In the genomic region with DNA sequence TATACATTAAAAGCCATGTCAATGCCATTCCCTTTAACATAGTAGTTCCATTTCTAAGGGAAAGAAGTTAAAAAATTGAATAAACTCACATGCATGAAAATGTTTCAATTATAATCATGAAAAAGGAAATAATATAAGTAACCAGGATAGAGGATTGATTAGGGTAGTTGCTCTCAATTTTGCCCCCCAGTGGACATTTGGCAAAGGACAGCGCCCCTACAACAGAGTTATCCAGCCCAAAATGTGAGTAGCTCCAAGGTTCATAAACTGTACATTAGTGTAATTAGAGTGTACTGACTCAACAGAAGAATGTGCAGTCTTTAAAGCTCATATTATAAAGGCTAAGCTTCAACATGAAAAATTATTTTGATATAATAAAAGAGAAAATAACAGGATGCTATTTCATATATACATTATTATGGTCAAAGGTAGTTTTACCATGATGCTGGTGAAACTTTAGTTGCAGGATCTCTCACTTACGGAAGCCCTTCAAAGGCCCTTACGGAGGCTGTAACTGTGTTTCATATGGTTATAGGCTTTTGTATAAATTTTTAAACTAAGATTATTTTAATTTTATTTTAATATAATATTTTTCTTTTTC, we compare ENCODE assay signal across 8 cellular contexts.
DNase-seq lines count a peak whose midpoint lies in the region; ATAC-seq, FAIRE-seq and TF ChIP-seq lines count a peak whose summit lies in the region.

No MANE protein-coding gene starts in this region.

- H3K9me3 ChIP-seq in A673 (ENCODE audit: low read depth, low read length, poor library complexity, severe bottlenecking) (no peaks in the 10 kb centered on the region), endothelial cell of umbilical vein (replicated peaks; ENCODE audit: control insufficient read depth, insufficient read depth, low read length) (no peaks in the 10 kb centered on the region), colonic mucosa (no peaks in the 10 kb centered on the region), prostate gland (no peaks in the 10 kb centered on the region)

- H3K79me2 ChIP-seq in endothelial cell of umbilical vein (ENCODE audit: control insufficient read depth, insufficient read depth, low read length) = no peaks in the 10 kb centered on the region

- TF ChIP-seq POLR2A in endothelial cell of umbilical vein (IDR thresholded peaks at IDR 0.05; ENCODE audit: low read depth, low read length) (no peak), prostate gland (IDR thresholded peaks at IDR 0.05) (no peak)

- no peak overlapping the region for H2AFZ ChIP-seq in endothelial cell of umbilical vein (ENCODE audit: low read depth, low read length)

- no TSS peak for BruUV-seq in A673 (replicated peaks; lab: Mats Ljungman, UMichigan)
- BruUV-seq in endothelial cell of umbilical vein (replicated peaks; lab: Mats Ljungman, UMichigan) = no TSS peak

- H3K4me1 ChIP-seq in A673 (ENCODE audit: insufficient read depth, low read length, poor library complexity, severe bottlenecking) (no peaks in the 10 kb centered on the region), endothelial cell of umbilical vein (ENCODE audit: control insufficient read depth, extremely low read depth, insufficient read depth, low read length) (peaks cover 9% of the 10 kb centered on the region), colonic mucosa (no peaks in the 10 kb centered on the region), prostate gland (replicated peaks) (no peaks in the 10 kb centered on the region)

- no peak overlapping the region for H3K9ac ChIP-seq in endothelial cell of umbilical vein (replicated peaks; ENCODE audit: extremely low read depth, insufficient read depth, low read length)
- no peak overlapping the region for H3K9ac ChIP-seq in colonic mucosa (ENCODE audit: low read depth in 2 of 2, low read length in 2 of 2)

- no peaks in the 10 kb centered on the region for H3K9me1 ChIP-seq in endothelial cell of umbilical vein (replicated peaks; ENCODE audit: control insufficient read depth, extremely low read depth, insufficient read depth, low read length)

- intact Hi-C loops in A673 (cut with micrococcal nuclease; ENCODE audit: unreplicated experiment) (no loop called here), endothelial cell of umbilical vein (cut with micrococcal nuclease) (loop anchor here (1.0 to 2.0 kb wide), 3 partner anchors 186 to 493 kb away; partner anchors contain the start of gene PLCB1), colonic mucosa (cut with DNase I) (no loop called here), prostate gland (cut with DNase I) (no loop called here)

- TF ChIP-seq CTCF in A673 (conservative IDR thresholded peaks at IDR 0.05; ENCODE audit: low read depth, low read length) (peak; percentile 59), GM06990 (IDR thresholded peaks at IDR 0.05; ENCODE audit: insufficient read depth, low read length, poor library complexity, severe bottlenecking) (peak; percentile 59), endothelial cell of umbilical vein (IDR thresholded peaks at IDR 0.05; ENCODE audit: extremely low read depth in 1 of 2, insufficient read depth in 1 of 2, low read depth in 1 of 2, low read length in 2 of 2) (peak; percentile 49 to 60), colonic mucosa (IDR thresholded peaks at IDR 0.05) (no peak), prostate gland (IDR thresholded peaks at IDR 0.05) (no peak)

- DNase-seq in A673 (ENCODE audit: low spot score) (peak; percentile 19), GM06990 (ENCODE audit: extremely low read depth, insufficient read length) (no peak), NCI-H345 treated with DMSO at 0.1 percent for 48 hours (lab: John Stamatoyannopoulos, UW; ENCODE audit: unreplicated experiment) (peak; percentile 21), endothelial cell of umbilical vein (ENCODE audit: low read depth, low spot score) (peak; percentile 29), colonic mucosa (no peak), prostate gland (ENCODE audit: low spot score) (no peak)
- no peak for DNase-seq in stimulated activated CD4-positive, alpha-beta T cell treated with anti-CD3 and anti-CD28 coated beads, Interleukin-4, amount 100 ng/mL, for 1 hour

- no peaks in the 10 kb centered on the region for H3K36me3 ChIP-seq in A673 (ENCODE audit: insufficient read depth, low read length, poor library complexity, severe bottlenecking)
- H3K36me3 ChIP-seq in GM06990 (ENCODE audit: control insufficient read depth, insufficient read depth, low read length) = no peaks in the 10 kb centered on the region
- no peaks in the 10 kb centered on the region for H3K36me3 ChIP-seq in endothelial cell of umbilical vein (ENCODE audit: control insufficient read depth in 2 of 2, extremely low read depth in 1 of 2, insufficient read depth in 2 of 2, low read length in 2 of 2)
- H3K36me3 ChIP-seq in colonic mucosa = no peaks in the 10 kb centered on the region
- H3K36me3 ChIP-seq in prostate gland = no peaks in the 10 kb centered on the region

- no peak overlapping the region for H3K4me3 ChIP-seq in A673 (ENCODE audit: low read depth, low read length, poor library complexity, severe bottlenecking)
- H3K4me3 ChIP-seq in GM06990 (replicated peaks; ENCODE audit: low read depth, low read length) = no peak overlapping the region
- H3K4me3 ChIP-seq in endothelial cell of umbilical vein (replicated peaks in 1 of 3; ENCODE audit: insufficient read depth in 1 of 3, low read depth in 1 of 3, low read length in 3 of 3) = no peak overlapping the region
- H3K4me3 ChIP-seq in colonic mucosa = no peak overlapping the region
- H3K4me3 ChIP-seq in prostate gland = no peak overlapping the region

- peak; percentile 52 for FAIRE-seq in endothelial cell of umbilical vein (lab: Jason Lieb, UNC)

- H3K27ac ChIP-seq in A673 (ENCODE audit: low read depth, low read length, poor library complexity, severe bottlenecking) (no peak overlapping the region), endothelial cell of umbilical vein (ENCODE audit: insufficient read depth, low read depth, low read length) (no peak overlapping the region), colonic mucosa (no peak overlapping the region), prostate gland (no peak overlapping the region)

- peaks cover 3% of the 10 kb centered on the region for H3K27me3 ChIP-seq in A673 (replicated peaks; ENCODE audit: insufficient read depth, low read depth, low read length, poor library complexity)
- H3K27me3 ChIP-seq in GM06990 (replicated peaks; ENCODE audit: control insufficient read depth, insufficient read depth, low read length) = no peaks in the 10 kb centered on the region
- H3K27me3 ChIP-seq in endothelial cell of umbilical vein (ENCODE audit: control insufficient read depth in 2 of 2, insufficient read depth in 2 of 2, low read length in 2 of 2) = no peaks in the 10 kb centered on the region
- no peaks in the 10 kb centered on the region for H3K27me3 ChIP-seq in colonic mucosa
- H3K27me3 ChIP-seq in prostate gland (replicated peaks; ENCODE audit: insufficient read depth) = no peaks in the 10 kb centered on the region

- H3K4me2 ChIP-seq in endothelial cell of umbilical vein (ENCODE audit: insufficient read depth, low read length) = no peak overlapping the region

- WGBS in prostate gland = 91% methylated on average over 3 of the region's 3 CpGs

- no peak for ATAC-seq in HG02938 (IDR thresholded peaks at IDR 0.05; ENCODE audit: unreplicated experiment)

- CTCF ChIA-PET in A673 (lab: Charles Lee) (interaction anchor here (0.6 to 1.4 kb wide), 3 partner anchors 9 to 404 kb away, joined by 3 read pairs; partner anchors contain the start of gene PLCB1), endothelial cell of umbilical vein (lab: Charles Lee) (interaction anchor here (0.6 to 5.2 kb wide), 14 partner anchors 10 to 599 kb away, joined by 3 to 46 read pairs (median 5); partner anchors contain the start of gene PLCB1)

- POLR2A ChIA-PET in A673 (lab: Charles Lee; ENCODE audit: low non-redundant PET) = no interaction called here
- POLR2A ChIA-PET in endothelial cell of umbilical vein (lab: Charles Lee) = no interaction called here

- dilution Hi-C loops in endothelial cell of umbilical vein (cut with MboI; ENCODE audit: extremely low pct_ligation_motif_present, low sequenced_read_pairs) = no loop called here

- no peaks in the 10 kb centered on the region for H4K20me1 ChIP-seq in endothelial cell of umbilical vein (replicated peaks; ENCODE audit: control insufficient read depth, extremely low read depth, insufficient read depth, low read length)

TF ChIP-seq in endothelial cell of umbilical vein, 7 proteins besides CTCF, POLR2A, EP300 and RAD21:
- TF ChIP-seq EZH2 (IDR thresholded peaks at IDR 0.05; ENCODE audit: borderline replicate concordance, low read depth, low read length, severe bottlenecking) (no peak), POLR2AphosphoS5 (IDR thresholded peaks at IDR 0.05; ENCODE audit: insufficient read depth, low read depth, low read length) (no peak), MAX (IDR thresholded peaks at IDR 0.05; ENCODE audit: insufficient read depth, insufficient read length) (no peak)

Comparison
In these comparisons a context has a peak if more than half of its experiments do, and no peak if none do; other contexts are left out.
1. DNase-seq: peak in A673 (single experiment), NCI-H345 treated with DMSO at 0.1 percent for 48 hours (single experiment) and endothelial cell of umbilical vein (single experiment); none in GM06990 (single experiment), colonic mucosa (single experiment), stimulated activated CD4-positive, alpha-beta T cell treated with anti-CD3 and anti-CD28 coated beads, Interleukin-4, amount 100 ng/mL, for 1 hour (single experiment) and prostate gland (single experiment).
2. CTCF ChIP-seq: peak in A673 (single experiment), GM06990 (single experiment) and endothelial cell of umbilical vein (2 of 2); none in colonic mucosa (single experiment) and prostate gland (0 of 4).